ENCODE assay signal across 8 cellular contexts in the genomic region with DNA sequence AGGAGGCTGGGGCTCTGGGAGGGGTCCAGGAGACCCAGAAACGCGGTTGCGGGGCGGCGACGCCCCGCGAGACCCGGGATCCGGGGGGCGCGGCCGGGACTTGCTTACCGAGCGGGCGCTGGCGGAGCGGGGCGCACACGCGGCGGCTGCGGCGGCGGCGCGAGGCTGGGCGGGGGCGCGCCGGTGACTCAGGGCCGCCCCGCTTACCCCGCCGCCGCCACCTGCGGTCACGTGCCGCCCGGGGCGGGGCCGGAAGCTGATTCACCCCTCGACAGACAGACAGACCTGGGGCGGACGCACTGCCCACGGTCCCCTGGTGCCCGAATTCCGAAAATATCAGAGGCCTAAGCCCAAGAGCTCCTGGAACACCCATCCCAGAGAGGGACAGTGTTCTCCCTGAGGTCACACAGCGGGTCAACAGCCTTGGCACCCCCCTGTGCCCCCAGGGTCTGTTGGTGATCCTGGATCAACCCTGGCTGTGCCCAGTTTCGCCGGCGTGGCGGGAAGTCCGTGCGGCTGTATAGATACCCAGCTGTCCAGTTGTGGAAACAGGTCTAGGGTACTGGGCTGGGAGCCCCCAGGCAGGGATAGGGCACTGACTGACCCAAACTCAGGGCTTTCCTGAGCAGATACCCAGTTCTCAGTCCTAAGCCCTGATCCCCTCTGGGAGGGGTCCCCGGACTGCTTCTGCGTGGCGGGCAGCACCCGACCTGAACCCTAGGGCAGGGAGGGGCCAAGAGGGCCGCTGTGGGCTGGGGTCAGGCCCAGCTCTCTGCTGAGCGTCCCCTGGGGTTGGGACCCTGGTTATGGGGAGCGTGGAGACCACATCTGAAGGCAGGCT. TPM values are rescaled to one million over a fixed set of nuclear protein-coding genes. Genes with fewer than 3 reads are reported as not detected.
DNase-seq lines count a peak whose midpoint lies in the region; ATAC-seq, FAIRE-seq and TF ChIP-seq lines count a peak whose summit lies in the region.

A gene with protein sequence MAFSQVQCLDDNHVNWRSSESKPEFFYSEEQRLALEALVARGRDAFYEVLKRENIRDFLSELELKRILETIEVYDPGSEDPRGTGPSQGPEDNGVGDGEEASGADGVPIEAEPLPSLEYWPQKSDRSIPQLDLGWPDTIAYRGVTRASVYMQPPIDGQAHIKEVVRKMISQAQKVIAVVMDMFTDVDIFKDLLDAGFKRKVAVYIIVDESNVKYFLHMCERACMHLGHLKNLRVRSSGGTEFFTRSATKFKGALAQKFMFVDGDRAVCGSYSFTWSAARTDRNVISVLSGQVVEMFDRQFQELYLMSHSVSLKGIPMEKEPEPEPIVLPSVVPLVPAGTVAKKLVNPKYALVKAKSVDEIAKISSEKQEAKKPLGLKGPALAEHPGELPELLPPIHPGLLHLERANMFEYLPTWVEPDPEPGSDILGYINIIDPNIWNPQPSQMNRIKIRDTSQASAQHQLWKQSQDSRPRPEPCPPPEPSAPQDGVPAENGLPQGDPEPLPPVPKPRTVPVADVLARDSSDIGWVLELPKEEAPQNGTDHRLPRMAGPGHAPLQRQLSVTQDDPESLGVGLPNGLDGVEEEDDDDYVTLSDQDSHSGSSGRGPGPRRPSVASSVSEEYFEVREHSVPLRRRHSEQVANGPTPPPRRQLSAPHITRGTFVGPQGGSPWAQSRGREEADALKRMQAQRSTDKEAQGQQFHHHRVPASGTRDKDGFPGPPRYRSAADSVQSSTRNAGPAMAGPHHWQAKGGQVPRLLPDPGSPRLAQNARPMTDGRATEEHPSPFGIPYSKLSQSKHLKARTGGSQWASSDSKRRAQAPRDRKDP (minus strand): TSS at position 164 of the 841 bp plus-strand sequence. CDS start 723 bp downstream, outside the sequence.

- no peak for TF ChIP-seq CTCF in WTC11 (IDR thresholded peaks at IDR 0.05)
- no peak for TF ChIP-seq CTCF in bronchial epithelial cell (IDR thresholded peaks at IDR 0.05; ENCODE audit: insufficient read depth, low read length, severe bottlenecking)

- no peak for FAIRE-seq in bronchial epithelial cell (lab: Jason Lieb, UNC)

- peak within 1 kb of the TSS; percentile 81 for H3K4me3 ChIP-seq in bronchial epithelial cell (ENCODE audit: low read depth, low read length)

- H3K27me3 Mint-ChIP-seq in WTC11 (ENCODE audit: low read depth), result no peaks in the 10 kb centered on the region; the same call in 1 of the 2 replicates

- DNase-seq in EH (ENCODE audit: low read depth), result peak; percentile 73
- DNase-seq in LoVo (ENCODE audit: low spot score), result peak; percentile 91
- peak; percentile 76 for DNase-seq in WTC11 (ENCODE audit: low spot score)
- DNase-seq in bronchial epithelial cell (ENCODE audit: low read depth), result peak; percentile 74
- DNase-seq in kidney tubule cell (ENCODE audit: low spot score), result peak; percentile 87
- DNase-seq in stimulated activated CD4-positive, alpha-beta T cell treated with anti-CD3 and anti-CD28 coated beads, Interleukin-4, amount 100 ng/mL, for 24 hours, result peak; percentile 92

- ATAC-seq in GM21737 (IDR thresholded peaks at IDR 0.05; ENCODE audit: unreplicated experiment) (peak; percentile 76), WTC11 (peak; percentile 56), GM18870 (IDR thresholded peaks at IDR 0.05; ENCODE audit: unreplicated experiment) (no peak)

- H3K27me3 ChIP-seq in bronchial epithelial cell (ENCODE audit: control insufficient read depth, insufficient read depth, low read length), result no peaks in the 10 kb centered on the region

- H3K4me3 Mint-ChIP-seq in WTC11, result peak within 1 kb of the TSS; percentile 87

- H3K9me3 Mint-ChIP-seq in WTC11, result peaks cover 11% of the 10 kb centered on the region

- POLR2A ChIA-PET in WTC11 (lab: Charles Lee), result interaction anchor here (0.6 kb wide), 1 partner anchor 39 kb away, joined by 6 read pairs; no protein-coding TSS in a partner anchor

- H3K36me3 ChIP-seq in bronchial epithelial cell (ENCODE audit: control insufficient read depth, insufficient read depth, low read length), result peaks cover 14% of the 10 kb centered on the region

- peak within 1 kb of the TSS; percentile 90 for H3K27ac Mint-ChIP-seq in WTC11

- CTCF ChIA-PET in WTC11 (lab: Charles Lee), result interaction anchor here (1.8 to 3.3 kb wide), 2 partner anchors 11 to 44 kb away, joined by 4 to 20 read pairs; no protein-coding TSS in a partner anchor

- peaks cover 8% of the 10 kb centered on the region; the same call in 1 of the 2 replicates for H3K36me3 Mint-ChIP-seq in WTC11

- H3K4me1 Mint-ChIP-seq in WTC11, result peaks cover 20% of the 10 kb centered on the region

TF ChIP-seq in WTC11, 78 proteins besides CTCF, POLR2A, EP300 and RAD21 (continues in another document):
- TF ChIP-seq IRF2 (CRISPR knock-in tag; IDR thresholded peaks at IDR 0.05; ENCODE audit: borderline replicate concordance, low read depth) (no peak), JUN (CRISPR knock-in tag; IDR thresholded peaks at IDR 0.05) (peak; percentile 33; the same call in 1 of the 2 replicates), ZNF416 (CRISPR knock-in tag; IDR thresholded peaks at IDR 0.05) (no peak), OVOL2 (CRISPR knock-in tag; IDR thresholded peaks at IDR 0.05; ENCODE audit: borderline replicate concordance) (no peak), ZNF671 (CRISPR knock-in tag; IDR thresholded peaks at IDR 0.05) (no peak)
- TF ChIP-seq, protein P1, sequence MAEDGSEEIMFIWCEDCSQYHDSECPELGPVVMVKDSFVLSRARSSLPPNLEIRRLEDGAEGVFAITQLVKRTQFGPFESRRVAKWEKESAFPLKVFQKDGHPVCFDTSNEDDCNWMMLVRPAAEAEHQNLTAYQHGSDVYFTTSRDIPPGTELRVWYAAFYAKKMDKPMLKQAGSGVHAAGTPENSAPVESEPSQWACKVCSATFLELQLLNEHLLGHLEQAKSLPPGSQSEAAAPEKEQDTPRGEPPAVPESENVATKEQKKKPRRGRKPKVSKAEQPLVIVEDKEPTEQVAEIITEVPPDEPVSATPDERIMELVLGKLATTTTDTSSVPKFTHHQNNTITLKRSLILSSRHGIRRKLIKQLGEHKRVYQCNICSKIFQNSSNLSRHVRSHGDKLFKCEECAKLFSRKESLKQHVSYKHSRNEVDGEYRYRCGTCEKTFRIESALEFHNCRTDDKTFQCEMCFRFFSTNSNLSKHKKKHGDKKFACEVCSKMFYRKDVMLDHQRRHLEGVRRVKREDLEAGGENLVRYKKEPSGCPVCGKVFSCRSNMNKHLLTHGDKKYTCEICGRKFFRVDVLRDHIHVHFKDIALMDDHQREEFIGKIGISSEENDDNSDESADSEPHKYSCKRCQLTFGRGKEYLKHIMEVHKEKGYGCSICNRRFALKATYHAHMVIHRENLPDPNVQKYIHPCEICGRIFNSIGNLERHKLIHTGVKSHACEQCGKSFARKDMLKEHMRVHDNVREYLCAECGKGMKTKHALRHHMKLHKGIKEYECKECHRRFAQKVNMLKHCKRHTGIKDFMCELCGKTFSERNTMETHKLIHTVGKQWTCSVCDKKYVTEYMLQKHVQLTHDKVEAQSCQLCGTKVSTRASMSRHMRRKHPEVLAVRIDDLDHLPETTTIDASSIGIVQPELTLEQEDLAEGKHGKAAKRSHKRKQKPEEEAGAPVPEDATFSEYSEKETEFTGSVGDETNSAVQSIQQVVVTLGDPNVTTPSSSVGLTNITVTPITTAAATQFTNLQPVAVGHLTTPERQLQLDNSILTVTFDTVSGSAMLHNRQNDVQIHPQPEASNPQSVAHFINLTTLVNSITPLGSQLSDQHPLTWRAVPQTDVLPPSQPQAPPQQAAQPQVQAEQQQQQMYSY (CRISPR knock-in tag; IDR thresholded peaks at IDR 0.05), result no peak
- TF ChIP-seq, protein P2, sequence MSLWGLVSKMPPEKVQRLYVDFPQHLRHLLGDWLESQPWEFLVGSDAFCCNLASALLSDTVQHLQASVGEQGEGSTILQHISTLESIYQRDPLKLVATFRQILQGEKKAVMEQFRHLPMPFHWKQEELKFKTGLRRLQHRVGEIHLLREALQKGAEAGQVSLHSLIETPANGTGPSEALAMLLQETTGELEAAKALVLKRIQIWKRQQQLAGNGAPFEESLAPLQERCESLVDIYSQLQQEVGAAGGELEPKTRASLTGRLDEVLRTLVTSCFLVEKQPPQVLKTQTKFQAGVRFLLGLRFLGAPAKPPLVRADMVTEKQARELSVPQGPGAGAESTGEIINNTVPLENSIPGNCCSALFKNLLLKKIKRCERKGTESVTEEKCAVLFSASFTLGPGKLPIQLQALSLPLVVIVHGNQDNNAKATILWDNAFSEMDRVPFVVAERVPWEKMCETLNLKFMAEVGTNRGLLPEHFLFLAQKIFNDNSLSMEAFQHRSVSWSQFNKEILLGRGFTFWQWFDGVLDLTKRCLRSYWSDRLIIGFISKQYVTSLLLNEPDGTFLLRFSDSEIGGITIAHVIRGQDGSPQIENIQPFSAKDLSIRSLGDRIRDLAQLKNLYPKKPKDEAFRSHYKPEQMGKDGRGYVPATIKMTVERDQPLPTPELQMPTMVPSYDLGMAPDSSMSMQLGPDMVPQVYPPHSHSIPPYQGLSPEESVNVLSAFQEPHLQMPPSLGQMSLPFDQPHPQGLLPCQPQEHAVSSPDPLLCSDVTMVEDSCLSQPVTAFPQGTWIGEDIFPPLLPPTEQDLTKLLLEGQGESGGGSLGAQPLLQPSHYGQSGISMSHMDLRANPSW (CRISPR knock-in tag; conservative IDR thresholded peaks at IDR 0.05; ENCODE audit: low read depth), result no peak

RNA-seq across cellular contexts. Expression of the gene that starts here (rescaled TPM):
- 26.6 to 31.4 TPM (median 27.7 TPM) in 3 replicates for total RNA-seq in WTC11 (2021)
- total RNA-seq in bronchial epithelial cell, result 28.4 and 35.5 TPM in 2 replicates
